In genomic region chr1:22074803-22075202, GRCh38 we compare ENCODE assay signal across 11 cellular contexts. TPM values are rescaled to one million over a fixed set of nuclear protein-coding genes. Genes with fewer than 3 reads are reported as not detected.
DNase-seq lines count a peak whose midpoint lies in the region; ATAC-seq and TF ChIP-seq lines count a peak whose summit lies in the region.
"Had no signal": no experiment of that assay in that cellular context is flagged by ENCODE, and none has a peak within 500 bp of the region (broad histone marks: within the 10 kb centered on the region; RNA-seq: fewer than 3 reads in every experiment).

No MANE protein-coding gene starts in this region.

- H3K27ac Mint-ChIP-seq in chondrocyte (ENCODE audit: unreplicated experiment): peak overlapping the region; percentile 6

- H3K27me3 ChIP-seq in smooth muscle cell (ENCODE audit: low read depth): no peaks in the 10 kb centered on the region

- peak overlapping the region; percentile 48 for H3K4me3 Mint-ChIP-seq in activated T-cell treated with anti-CD3 and anti-CD28 coated beads, Interleukin-2, amount 50 U/mL, for 4 hours
- no peak overlapping the region for H3K4me3 Mint-ChIP-seq in chondrocyte (ENCODE audit: unreplicated experiment)

- H3K27me3 Mint-ChIP-seq in activated T-cell treated with anti-CD3 and anti-CD28 coated beads, Interleukin-2, amount 50 U/mL, for 4 hours (ENCODE audit: low read depth): no peaks in the 10 kb centered on the region
- no peaks in the 10 kb centered on the region for H3K27me3 Mint-ChIP-seq in chondrocyte (ENCODE audit: low read depth)

- H3K36me3 ChIP-seq in smooth muscle cell (ENCODE audit: low read depth): peaks cover 4% of the 10 kb centered on the region

- H3K36me3 Mint-ChIP-seq in activated T-cell treated with anti-CD3 and anti-CD28 coated beads, Interleukin-2, amount 50 U/mL, for 4 hours (ENCODE audit: insufficient read depth): peaks cover 31% of the 10 kb centered on the region
- peaks cover 11% of the 10 kb centered on the region for H3K36me3 Mint-ChIP-seq in chondrocyte (ENCODE audit: low read depth)

- 33% methylated on average over 1 of the region's 1 CpG for WGBS in smooth muscle cell (ENCODE audit: low lambda C conversion rate)

- H3K4me1 Mint-ChIP-seq in activated T-cell treated with anti-CD3 and anti-CD28 coated beads, Interleukin-2, amount 50 U/mL, for 4 hours (ENCODE audit: low read depth): peaks cover 86% of the 10 kb centered on the region
- peaks cover 75% of the 10 kb centered on the region for H3K4me1 Mint-ChIP-seq in chondrocyte (ENCODE audit: low read depth)

- H3K4me3 ChIP-seq in smooth muscle cell (no peak overlapping the region), coronary artery (no peak overlapping the region)

- no peaks in the 10 kb centered on the region for H3K9me3 Mint-ChIP-seq in activated T-cell treated with anti-CD3 and anti-CD28 coated beads, Interleukin-2, amount 50 U/mL, for 4 hours
- H3K9me3 Mint-ChIP-seq in chondrocyte (ENCODE audit: low read depth): no peaks in the 10 kb centered on the region

- no peak for DNase-seq in activated T-cell treated with anti-CD3 and anti-CD28 coated beads, Interleukin-2, amount 50 U/mL, for 4 hours
- DNase-seq in activated T-cell treated with anti-CD3 and anti-CD28 coated beads, Interleukin-2, amount 50 U/mL, for 48 hours: no peak
- DNase-seq in OCI-M1 (lab: John Stamatoyannopoulos, UW): peak; percentile 28
- DNase-seq in chondrocyte (ENCODE audit: low spot score): no peak
- DNase-seq in smooth muscle cell (lab: John Stamatoyannopoulos, UW; ENCODE audit: unreplicated experiment): no peak
- no peak for DNase-seq in coronary artery (ENCODE audit: low spot score)
- DNase-seq: NCI-H146, PC-3 had no signal

- peaks cover 10% of the 10 kb centered on the region for H3F3A ChIP-seq in smooth muscle cell (ENCODE audit: low read depth)

- H2AFZ ChIP-seq in smooth muscle cell (ENCODE audit: low read depth): no peak overlapping the region

- no peak overlapping the region for H3K9ac ChIP-seq in smooth muscle cell (ENCODE audit: low read depth)

- H3K4me2 ChIP-seq in smooth muscle cell: peak overlapping the region; percentile 3

- TF ChIP-seq CTCF in chondrocyte (IDR thresholded peaks at IDR 0.05): no peak
- TF ChIP-seq CTCF in smooth muscle cell (IDR thresholded peaks at IDR 0.05; ENCODE audit: borderline replicate concordance, insufficient read depth, poor library complexity, severe bottlenecking): no peak
- TF ChIP-seq CTCF in coronary artery (IDR thresholded peaks at IDR 0.05): no peak

- ATAC-seq in activated T-cell treated with anti-CD3 and anti-CD28 coated beads, Interleukin-2, amount 50 U/mL, for 4 hours: no peak
- ATAC-seq in HG03354 (IDR thresholded peaks at IDR 0.05; ENCODE audit: poor library complexity, severe bottlenecking, unreplicated experiment): no peak
- ATAC-seq in GM18907 (IDR thresholded peaks at IDR 0.05; ENCODE audit: unreplicated experiment): no peak
- ATAC-seq: HCT116, PC-3 had no signal

- H3K79me2 ChIP-seq in smooth muscle cell (ENCODE audit: low read depth): peaks cover 100% of the 10 kb centered on the region

- peaks cover 100% of the 10 kb centered on the region for H4K20me1 ChIP-seq in smooth muscle cell (ENCODE audit: low read depth)

- H3K27ac ChIP-seq in smooth muscle cell (ENCODE audit: low read depth): peak overlapping the region; percentile 41
- H3K27ac ChIP-seq in coronary artery: no peak overlapping the region

- peaks cover 10% of the 10 kb centered on the region for H3K4me1 ChIP-seq in smooth muscle cell (ENCODE audit: low read depth)

- H3K9me3 ChIP-seq in smooth muscle cell (replicated peaks; ENCODE audit: low read depth): no peaks in the 10 kb centered on the region

RNA-seq across cellular contexts. Expression of gene CDC42, which starts 22.3 kb away (rescaled TPM):
- total RNA-seq in activated T-cell treated with anti-CD3 and anti-CD28 coated beads, Interleukin-2, amount 50 U/mL, for 4 hours: 100 to 1,000 TPM; 218 to 249 (median 235) TPM
- total RNA-seq in chondrocyte: 250 to 272 TPM (median 259 TPM) in 3 replicates
- total RNA-seq in smooth muscle cell: 407 and 453 TPM in 2 replicates
- polyA plus RNA-seq in smooth muscle cell: 70.2 and 74.0 TPM in 2 replicates
